ENCODE assay signal across 40 cellular contexts in the genomic region with DNA sequence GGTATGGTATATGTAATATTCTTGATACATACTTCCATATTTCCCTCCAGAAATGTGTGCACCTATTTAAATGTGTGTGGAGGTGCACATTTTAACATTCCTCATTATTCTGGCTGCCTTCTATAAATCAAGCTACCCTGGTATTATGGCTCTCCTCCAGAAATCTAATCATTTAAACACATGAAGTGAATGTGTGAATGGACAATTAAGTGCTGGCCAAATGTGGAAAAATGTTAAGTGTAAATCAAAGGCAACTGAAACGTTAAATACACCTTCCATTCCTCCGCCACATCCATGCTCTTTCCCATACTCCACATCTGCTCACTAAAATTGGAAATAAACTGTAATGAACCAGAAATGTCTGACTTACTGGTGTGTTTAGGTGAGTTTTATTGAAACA. TPM values are rescaled to one million over a fixed set of nuclear protein-coding genes. Genes with fewer than 3 reads are reported as not detected.
"Had no signal": no experiment of that assay in that cellular context is flagged by ENCODE, and none has a peak within 500 bp of the region (broad histone marks: within the 10 kb centered on the region; RNA-seq: fewer than 3 reads in every experiment).

No MANE protein-coding gene starts in this region.

- H3K4me1 ChIP-seq: adrenal gland, ascending aorta, body of pancreas, breast epithelium had no signal

- FAIRE-seq: bronchial epithelial cell had no signal

- H3K4me1 Mint-ChIP-seq: activated naive CD4-positive, alpha-beta T cell treated with anti-CD3 and anti-CD28 coated beads, Interleukin-2, amount 10 ng/mL, durations not matched to agents 7 days and 5 days; activated naive CD4-positive, alpha-beta T cell treated with anti-CD3 and anti-CD28 coated beads, Interleukin-2, amount 50 U/mL, for 24 hours; activated naive CD8-positive, alpha-beta T cell treated with anti-CD3 and anti-CD28 coated beads for 36 hours; activated naive CD8-positive, alpha-beta T cell treated with anti-CD3 and anti-CD28 coated beads, Interleukin-2, amount 10 ng/mL, durations not matched to agents 7 days and 5 days; activated naive CD8-positive, alpha-beta T cell treated with anti-CD3 and anti-CD28 coated beads, Interleukin-2, amount 50 U/mL, for 24 hours; activated T-helper 17 cell treated with anti-CD3 and anti-CD28 coated beads, Interleukin-2, amount 50 U/mL, for 72 hours; brain; central memory CD8-positive, alpha-beta T cell had no signal

- ATAC-seq: activated naive CD4-positive, alpha-beta T cell treated with anti-CD3 and anti-CD28 coated beads, Interleukin-2, amount 50 U/mL, for 72 hours; activated naive CD8-positive, alpha-beta T cell treated with anti-CD3 and anti-CD28 coated beads, Interleukin-2, amount 50 U/mL, for 24 hours; activated T-cell treated with anti-CD3 and anti-CD28 coated beads, Interleukin-2, amount 50 U/mL, for 4 hours; activated T-cell treated with anti-CD3 and anti-CD28 coated beads, Interleukin-2, amount 50 U/mL, for 72 hours; activated T-helper 17 cell treated with anti-CD3 and anti-CD28 coated beads, Interleukin-2, amount 50 U/mL, for 72 hours; body of pancreas had no signal

- DNase-seq: activated effector memory CD4-positive, alpha-beta T cell treated with anti-CD3 and anti-CD28 coated beads, Interleukin-2, amount 50 U/mL, for 16 hours; activated effector memory CD4-positive, alpha-beta T cell treated with Interleukin-2 at 50 U/mL for 16 hours; activated gamma-delta T cell; activated gamma-delta T cell treated with Interleukin-2 at 50 U/mL for 16 hours; activated naive CD4-positive, alpha-beta T cell; activated naive CD4-positive, alpha-beta T cell treated with anti-CD3 and anti-CD28 coated beads for 36 hours; activated naive CD4-positive, alpha-beta T cell treated with anti-CD3 and anti-CD28 coated beads, Interleukin-2, amount 10 ng/mL, durations not matched to agents 7 days and 5 days; activated naive CD4-positive, alpha-beta T cell treated with anti-CD3 and anti-CD28 coated beads, Interleukin-2, amount 50 U/mL, for 16 hours; activated naive CD4-positive, alpha-beta T cell treated with Interleukin-2 at 50 U/mL for 16 hours; activated naive CD8-positive, alpha-beta T cell treated with anti-CD3 and anti-CD28 coated beads for 36 hours; activated naive CD8-positive, alpha-beta T cell treated with anti-CD3 and anti-CD28 coated beads, Interleukin-2, amount 10 ng/mL, durations not matched to agents 7 days and 5 days; activated naive CD8-positive, alpha-beta T cell treated with anti-CD3 and anti-CD28 coated beads, Interleukin-2, amount 50 U/mL, for 24 hours; activated T-cell treated with anti-CD3 and anti-CD28 coated beads, Interleukin-2, amount 50 U/mL, for 1 hour; activated T-cell treated with anti-CD3 and anti-CD28 coated beads, Interleukin-2, amount 50 U/mL, for 24 hours; activated T-cell treated with anti-CD3 and anti-CD28 coated beads, Interleukin-2, amount 50 U/mL, for 4 hours; activated T-cell treated with anti-CD3 and anti-CD28 coated beads, Interleukin-2, amount 50 U/mL, for 48 hours; activated T-cell treated with anti-CD3 and anti-CD28 coated beads, Interleukin-2, amount 50 U/mL, for 72 hours; adrenal gland; amniotic stem cell; amygdala; anterior cingulate cortex; aorta; body of pancreas; brain microvascular endothelial cell; caudate nucleus; central memory CD4-positive, alpha-beta T cell; cerebellar nuclear complex had no signal

- H3K36me3 ChIP-seq: adrenal gland, ascending aorta, brain microvascular endothelial cell, breast epithelium, cardiac muscle cell had no signal

- H3K27ac Mint-ChIP-seq: activated naive CD4-positive, alpha-beta T cell treated with anti-CD3 and anti-CD28 coated beads for 36 hours; activated naive CD4-positive, alpha-beta T cell treated with anti-CD3 and anti-CD28 coated beads, Interleukin-2, amount 10 ng/mL, durations not matched to agents 7 days and 5 days; activated naive CD4-positive, alpha-beta T cell treated with anti-CD3 and anti-CD28 coated beads, Interleukin-2, amount 50 U/mL, for 24 hours; activated naive CD4-positive, alpha-beta T cell treated with anti-CD3 and anti-CD28 coated beads, Interleukin-2, amount 50 U/mL, for 72 hours; activated naive CD8-positive, alpha-beta T cell; activated naive CD8-positive, alpha-beta T cell treated with anti-CD3 and anti-CD28 coated beads for 36 hours; activated naive CD8-positive, alpha-beta T cell treated with anti-CD3 and anti-CD28 coated beads, Interleukin-2, amount 10 ng/mL, durations not matched to agents 7 days and 5 days; activated naive CD8-positive, alpha-beta T cell treated with anti-CD3 and anti-CD28 coated beads, Interleukin-2, amount 50 U/mL, for 24 hours; activated T-cell treated with anti-CD3 and anti-CD28 coated beads, Interleukin-2, amount 50 U/mL, for 24 hours; activated T-cell treated with anti-CD3 and anti-CD28 coated beads, Interleukin-2, amount 50 U/mL, for 72 hours; activated T-helper 1 cell treated with anti-CD3 and anti-CD28 coated beads, Interleukin-12 subunit alpha, Interleukin-12 subunit beta, Interleukin-2, Interleukin-4 antibody, amounts not matched to agents 30 ng/mL and 10 ng/mL and 1 ng/mL, durations not matched to agents 14 hours and 24 hours and 36 hours; activated T-helper 17 cell treated with anti-CD3 and anti-CD28 coated beads, Interleukin-2, amount 50 U/mL, for 72 hours; activated T-helper 2 cell treated with anti-CD3 and anti-CD28 coated beads, Interferon-gamma antibody, Interleukin-2, Interleukin-4, amounts not matched to agents 10 μg/mL and 5 μg/mL and 100 μg/mL, durations not matched to agents 14 hours and 24 hours and 36 hours; brain had no signal

- H3K27me3 Mint-ChIP-seq: activated naive CD4-positive, alpha-beta T cell treated with anti-CD3 and anti-CD28 coated beads, Interleukin-2, amount 50 U/mL, for 24 hours had no signal

- H3K9me3 Mint-ChIP-seq: activated naive CD4-positive, alpha-beta T cell treated with anti-CD3 and anti-CD28 coated beads for 36 hours; activated naive CD4-positive, alpha-beta T cell treated with anti-CD3 and anti-CD28 coated beads, Interleukin-2, amount 10 ng/mL, durations not matched to agents 7 days and 5 days; activated naive CD4-positive, alpha-beta T cell treated with anti-CD3 and anti-CD28 coated beads, Interleukin-2, amount 50 U/mL, for 24 hours; activated naive CD4-positive, alpha-beta T cell treated with anti-CD3 and anti-CD28 coated beads, Interleukin-2, amount 50 U/mL, for 72 hours; activated naive CD8-positive, alpha-beta T cell treated with anti-CD3 and anti-CD28 coated beads for 36 hours; activated naive CD8-positive, alpha-beta T cell treated with anti-CD3 and anti-CD28 coated beads, Interleukin-2, amount 10 ng/mL, durations not matched to agents 7 days and 5 days; activated naive CD8-positive, alpha-beta T cell treated with anti-CD3 and anti-CD28 coated beads, Interleukin-2, amount 50 U/mL, for 24 hours; activated T-cell treated with anti-CD3 and anti-CD28 coated beads, Interleukin-2, amount 50 U/mL, for 24 hours; activated T-cell treated with anti-CD3 and anti-CD28 coated beads, Interleukin-2, amount 50 U/mL, for 4 hours; activated T-cell treated with anti-CD3 and anti-CD28 coated beads, Interleukin-2, amount 50 U/mL, for 72 hours; activated T-helper 1 cell treated with anti-CD3 and anti-CD28 coated beads, Interleukin-12 subunit alpha, Interleukin-12 subunit beta, Interleukin-2, Interleukin-4 antibody, amounts not matched to agents 30 ng/mL and 10 ng/mL and 1 ng/mL, durations not matched to agents 14 hours and 24 hours and 36 hours; activated T-helper 2 cell treated with anti-CD3 and anti-CD28 coated beads, Interferon-gamma antibody, Interleukin-2, Interleukin-4, amounts not matched to agents 10 μg/mL and 5 μg/mL and 100 μg/mL, durations not matched to agents 14 hours and 24 hours and 36 hours; central memory CD8-positive, alpha-beta T cell had no signal

- H3K27ac ChIP-seq: adrenal gland, ascending aorta, body of pancreas, brain microvascular endothelial cell, breast epithelium, cardiac muscle cell had no signal

- H3K9me3 ChIP-seq: adrenal gland, body of pancreas, breast epithelium had no signal

- H3K36me3 Mint-ChIP-seq: activated naive CD4-positive, alpha-beta T cell treated with anti-CD3 and anti-CD28 coated beads, Interleukin-2, amount 10 ng/mL, durations not matched to agents 7 days and 5 days; activated naive CD8-positive, alpha-beta T cell; activated naive CD8-positive, alpha-beta T cell treated with anti-CD3 and anti-CD28 coated beads for 36 hours; activated naive CD8-positive, alpha-beta T cell treated with anti-CD3 and anti-CD28 coated beads, Interleukin-2, amount 10 ng/mL, durations not matched to agents 7 days and 5 days; brain had no signal

- H3K27me3 ChIP-seq: adrenal gland, ascending aorta, body of pancreas, brain microvascular endothelial cell, breast epithelium, cardiac muscle cell had no signal

- H3K4me3 Mint-ChIP-seq: activated naive CD4-positive, alpha-beta T cell treated with anti-CD3 and anti-CD28 coated beads for 36 hours; activated naive CD4-positive, alpha-beta T cell treated with anti-CD3 and anti-CD28 coated beads, Interleukin-2, amount 10 ng/mL, durations not matched to agents 7 days and 5 days; activated naive CD4-positive, alpha-beta T cell treated with anti-CD3 and anti-CD28 coated beads, Interleukin-2, amount 50 U/mL, for 24 hours; activated naive CD8-positive, alpha-beta T cell; activated naive CD8-positive, alpha-beta T cell treated with anti-CD3 and anti-CD28 coated beads for 36 hours; activated naive CD8-positive, alpha-beta T cell treated with anti-CD3 and anti-CD28 coated beads, Interleukin-2, amount 10 ng/mL, durations not matched to agents 7 days and 5 days; activated naive CD8-positive, alpha-beta T cell treated with anti-CD3 and anti-CD28 coated beads, Interleukin-2, amount 50 U/mL, for 24 hours; activated T-cell treated with anti-CD3 and anti-CD28 coated beads, Interleukin-2, amount 50 U/mL, for 24 hours; activated T-cell treated with anti-CD3 and anti-CD28 coated beads, Interleukin-2, amount 50 U/mL, for 4 hours; activated T-cell treated with anti-CD3 and anti-CD28 coated beads, Interleukin-2, amount 50 U/mL, for 72 hours; activated T-helper 1 cell treated with anti-CD3 and anti-CD28 coated beads, Interleukin-12 subunit alpha, Interleukin-12 subunit beta, Interleukin-2, Interleukin-4 antibody, amounts not matched to agents 30 ng/mL and 10 ng/mL and 1 ng/mL, durations not matched to agents 14 hours and 24 hours and 36 hours; activated T-helper 17 cell treated with anti-CD3 and anti-CD28 coated beads, Interleukin-2, amount 50 U/mL, for 72 hours; brain; central memory CD8-positive, alpha-beta T cell had no signal

- H3K4me3 ChIP-seq: adrenal gland, ascending aorta, body of pancreas, breast epithelium, cardiac muscle cell had no signal

RNA-seq across cellular contexts. Expression of gene ESR1, which starts 24.9 kb away (rescaled TPM):
- total RNA-seq: activated T-helper 2 cell treated with anti-CD3 and anti-CD28 coated beads, Interferon-gamma antibody, Interleukin-2, Interleukin-4, amounts not matched to agents 10 μg/mL and 5 μg/mL and 100 μg/mL, durations not matched to agents 14 hours and 24 hours and 36 hours; chondrocyte had no signal
